In the genomic region with DNA sequence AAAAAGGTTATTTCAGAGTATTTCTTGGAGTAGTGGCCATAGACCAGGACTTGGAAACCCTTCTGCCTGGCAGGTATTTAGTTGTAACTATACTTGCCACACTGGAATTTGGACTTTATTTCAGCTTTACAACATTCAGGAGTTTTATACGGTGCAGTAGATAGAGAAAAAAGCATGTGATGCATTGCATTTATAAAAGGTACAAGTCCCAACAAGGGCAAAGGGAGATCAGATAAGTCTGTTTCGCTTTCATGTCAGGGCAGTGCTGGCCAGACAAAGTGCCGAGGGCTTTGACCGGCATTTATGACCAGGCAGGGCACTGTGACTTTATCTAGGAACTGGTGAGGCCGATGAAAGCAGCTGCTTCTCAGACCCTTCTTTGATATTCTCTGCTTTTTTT, we compare ENCODE assay signal across 18 cellular contexts.
A peak's percentile ranks its signal among the peaks of the same experiment; 100 is the strongest.
DNase-seq lines count a peak whose midpoint lies in the region; ATAC-seq, FAIRE-seq and TF ChIP-seq lines count a peak whose summit lies in the region.
"Had no signal": no experiment of that assay in that cellular context is flagged by ENCODE, and none has a peak within 500 bp of the region (broad histone marks: within the 10 kb centered on the region; RNA-seq: fewer than 3 reads in every experiment).

No MANE protein-coding gene starts in this region.

- H3K9me3 ChIP-seq in K562 (replicated peaks; ENCODE audit: control insufficient read depth, insufficient read depth, low read depth, low read length), result no peaks in the 10 kb centered on the region
- H3K9me3 ChIP-seq in right lobe of liver, result no peaks in the 10 kb centered on the region
- H3K9me3 ChIP-seq in stomach, result no peaks in the 10 kb centered on the region
- H3K9me3 ChIP-seq: BE2C, left ventricle myocardium inferior, neutrophil, upper lobe of left lung had no signal

- H3K27ac ChIP-seq in K562 (ENCODE audit: extremely low read depth, low read depth, low read length), result no peak overlapping the region
- peak overlapping the region; percentile 87 to 93 (median 87) for H3K27ac ChIP-seq in right lobe of liver
- H3K27ac ChIP-seq in stomach, result peak overlapping the region; percentile 5 to 56 (median 40)
- H3K27ac ChIP-seq: left ventricle myocardium inferior, neutrophil, upper lobe of left lung, WERI-Rb-1 had no signal

- DNase-seq in HPDE6-E6E7 (ENCODE audit: extremely low spot score) (peak; percentile 49), K562 (ENCODE audit: extremely low read depth in 1 of 4, low spot score in 3 of 4) (no peak), right lobe of liver (peak; percentile 66 to 86 (median 85)), stomach (peak; percentile 68), mesenteric fat pad (ENCODE audit: low spot score) (no peak), NCI-H2227 treated with DMSO at 0.1 percent for 48 hours (lab: John Stamatoyannopoulos, UW) (no peak), globus pallidus (ENCODE audit: low spot score) (no peak)
- DNase-seq: Karpas-422; left ventricle myocardium inferior; NCI-H1694 treated with DMSO at 0.1 percent for 48 hours; SHP77 treated with DMSO at 0.1 percent for 48 hours; stimulated activated CD4-positive, alpha-beta T cell treated with anti-CD3 and anti-CD28 coated beads, Interleukin-15, amount 100 ng/mL, for 24 hours; upper lobe of left lung; WERI-Rb-1 had no signal

- 11% methylated on average over 5 of the region's 5 CpGs for WGBS in K562 (ENCODE audit: insufficient coverage, low coverage, missing lambda C conversion rate)
- 28% methylated on average over 5 of the region's 5 CpGs for WGBS in right lobe of liver (ENCODE audit: insufficient coverage, low coverage, low lambda C conversion rate, missing lambda C conversion rate)
- WGBS in stomach, 5 donors, result 28 to 60% (median 39%) methylated on average over 5 of the region's 5 CpGs

- H3K4me1 ChIP-seq in K562 (replicated peaks in 1 of 2; ENCODE audit: control insufficient read depth in 2 of 2, insufficient read depth in 2 of 2, low read length in 2 of 2), result peaks cover 0 to 8% of the 10 kb centered on the region in 2 experiments; a peak in 4 of 5 replicates
- peaks cover 0 to 42% (median 12%) of the 10 kb centered on the region in 4 donors for H3K4me1 ChIP-seq in right lobe of liver
- peaks cover 0 to 19% (median 16%) of the 10 kb centered on the region in 4 donors for H3K4me1 ChIP-seq in stomach
- H3K4me1 ChIP-seq: left ventricle myocardium inferior had no signal

- H3K79me2 ChIP-seq in K562 (ENCODE audit: control insufficient read depth, insufficient read depth, low read length), result no peaks in the 10 kb centered on the region

- no peaks in the 10 kb centered on the region for H3K9me1 ChIP-seq in K562 (ENCODE audit: control insufficient read depth, insufficient read depth, low read length)

- no peak for TF ChIP-seq EP300 in K562 (IDR thresholded peaks at IDR 0.05; ENCODE audit: low read length)
- no peak for TF ChIP-seq EP300 in stomach (IDR thresholded peaks at IDR 0.05)

- intact Hi-C loops in K562 (cut with micrococcal nuclease), result loop anchor here (5.0 kb wide), 1 partner anchor 107 kb away; no protein-coding TSS in a partner anchor
- intact Hi-C loops in right lobe of liver (cut with DNase I), result loop anchor here in 1 of 2 donors (10.0 kb wide), 1 partner anchor 110 kb away; no protein-coding TSS in a partner anchor
- intact Hi-C loops in stomach (cut with DNase I; ENCODE audit: low total_unique reads), result no loop called here

- H4K20me1 ChIP-seq in K562 (replicated peaks; ENCODE audit: control insufficient read depth, insufficient read depth, low read length), result no peaks in the 10 kb centered on the region

- ATAC-seq in K562 (0 out of 3 replicates have a peak, but pooled peaks have one; percentile 29), right lobe of liver (peak; percentile 80 to 90 (median 82)), HG03439 (IDR thresholded peaks at IDR 0.05; ENCODE audit: unreplicated experiment) (no peak)

- H3K9ac ChIP-seq in K562 (ENCODE audit: insufficient read depth in 1 of 2, low read depth in 2 of 2, low read length in 2 of 2), result no peak overlapping the region

- in situ Hi-C loops in K562 (cut with MboI), result loop anchor here (10.0 kb wide), 1 partner anchor 260 kb away; no protein-coding TSS in a partner anchor

- peak; percentile 68 for FAIRE-seq in K562 (lab: Jason Lieb, UNC)
- FAIRE-seq: endometrium had no signal

- H3K4me3 ChIP-seq in K562 (no peak overlapping the region), right lobe of liver (peak overlapping the region in 1 of 3 donors; percentile 4), stomach (no peak overlapping the region)
- H3K4me3 ChIP-seq: left ventricle myocardium inferior, upper lobe of left lung had no signal

- no TSS peak for BruUV-seq in K562 (replicated peaks; lab: Mats Ljungman, UMichigan)

- CTCF ChIA-PET in K562 (lab: Yijun Ruan, JAX; ENCODE audit: low intra/inter-chr PET ratio), result no interaction called here

- TF ChIP-seq RAD21 in K562 (CRISPR knock-in tag; conservative IDR thresholded peaks at IDR 0.05 in 1 of 2, IDR thresholded peaks at IDR 0.05 in 1 of 2), result no peak

- TF ChIP-seq POLR2A in K562 (conservative IDR thresholded peaks at IDR 0.05) (no peak), right lobe of liver (IDR thresholded peaks at IDR 0.05) (peak; percentile 33), stomach (IDR thresholded peaks at IDR 0.05) (no peak)

- POLR2A ChIA-PET in K562 (lab: Yijun Ruan, JAX), result no interaction called here

- peaks cover 0 to 14% of the 10 kb centered on the region in 2 experiments; a peak in 1 of 5 replicates for H3K27me3 ChIP-seq in K562 (ENCODE audit: control insufficient read depth in 2 of 2, insufficient read depth in 2 of 2, low read length in 2 of 2)
- no peaks in the 10 kb centered on the region for H3K27me3 ChIP-seq in right lobe of liver
- no peaks in the 10 kb centered on the region for H3K27me3 ChIP-seq in stomach
- H3K27me3 ChIP-seq: BE2C, neutrophil, upper lobe of left lung had no signal

- H2AFZ ChIP-seq in K562 (ENCODE audit: low read depth, low read length), result no peak overlapping the region

- H3K36me3 ChIP-seq in K562 (ENCODE audit: control insufficient read depth, insufficient read depth, low read length), result no peaks in the 10 kb centered on the region
- no peaks in the 10 kb centered on the region for H3K36me3 ChIP-seq in right lobe of liver
- H3K36me3 ChIP-seq in stomach, result no peaks in the 10 kb centered on the region
- H3K36me3 ChIP-seq: left ventricle myocardium inferior, neutrophil, upper lobe of left lung, WERI-Rb-1 had no signal

- H3K4me2 ChIP-seq in K562 (ENCODE audit: insufficient read depth, low read length), result no peak overlapping the region

- TF ChIP-seq CTCF in K562 (IDR thresholded peaks at IDR 0.05 in 2 of 3, conservative IDR thresholded peaks at IDR 0.05 in 1 of 3; ENCODE audit: insufficient read depth in 2 of 3, low read depth in 1 of 3, low read length in 3 of 3), result no peak
- TF ChIP-seq CTCF in right lobe of liver (IDR thresholded peaks at IDR 0.05), result no peak
- TF ChIP-seq CTCF in stomach (IDR thresholded peaks at IDR 0.05), result no peak

TF ChIP-seq in K562, 482 proteins besides CTCF, POLR2A, EP300 and RAD21:
- TF ChIP-seq GATAD2B (IDR thresholded peaks at IDR 0.05; ENCODE audit: borderline replicate concordance) (no peak), BCOR (IDR thresholded peaks at IDR 0.05) (no peak), ARID1B (IDR thresholded peaks at IDR 0.05) (no peak), NCOA2 (IDR thresholded peaks at IDR 0.05; ENCODE audit: partially characterized antibody in 2 of 2) (no peak), PRMT5 (CRISPR knock-in tag; IDR thresholded peaks at IDR 0.05) (no peak), ZNF75A (CRISPR knock-in tag; IDR thresholded peaks at IDR 0.05) (no peak), NELFE (IDR thresholded peaks at IDR 0.05; ENCODE audit: insufficient read depth, insufficient read length) (no peak), KAT8 (IDR thresholded peaks at IDR 0.05; ENCODE audit: low read depth) (no peak), ZNF134 (CRISPR knock-in tag; conservative IDR thresholded peaks at IDR 0.05) (no peak), HNRNPLL (IDR thresholded peaks at IDR 0.05; ENCODE audit: low read depth, low read length, poor library complexity, severe bottlenecking) (no peak), ZNF263 (CRISPR knock-in tag; IDR thresholded peaks at IDR 0.05; ENCODE audit: borderline replicate concordance) (no peak), TBL1XR1 (IDR thresholded peaks at IDR 0.05; ENCODE audit: low read length in 2 of 2) (no peak), FOS (IDR thresholded peaks at IDR 0.05; ENCODE audit: extremely low read depth, insufficient read length) (no peak), PHF21A (IDR thresholded peaks at IDR 0.05; ENCODE audit: borderline replicate concordance, low read depth) (no peak), MTA2 (IDR thresholded peaks at IDR 0.05; ENCODE audit: low read depth) (no peak)
- TF ChIP-seq, protein P1, sequence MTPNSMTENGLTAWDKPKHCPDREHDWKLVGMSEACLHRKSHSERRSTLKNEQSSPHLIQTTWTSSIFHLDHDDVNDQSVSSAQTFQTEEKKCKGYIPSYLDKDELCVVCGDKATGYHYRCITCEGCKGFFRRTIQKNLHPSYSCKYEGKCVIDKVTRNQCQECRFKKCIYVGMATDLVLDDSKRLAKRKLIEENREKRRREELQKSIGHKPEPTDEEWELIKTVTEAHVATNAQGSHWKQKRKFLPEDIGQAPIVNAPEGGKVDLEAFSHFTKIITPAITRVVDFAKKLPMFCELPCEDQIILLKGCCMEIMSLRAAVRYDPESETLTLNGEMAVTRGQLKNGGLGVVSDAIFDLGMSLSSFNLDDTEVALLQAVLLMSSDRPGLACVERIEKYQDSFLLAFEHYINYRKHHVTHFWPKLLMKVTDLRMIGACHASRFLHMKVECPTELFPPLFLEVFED (CRISPR knock-in tag; conservative IDR thresholded peaks at IDR 0.05), result no peak

Comparison
In these comparisons a context has a peak if more than half of its experiments do, and no peak if none do; other contexts are left out.
1. DNase-seq: peak in HPDE6-E6E7 (single experiment), right lobe of liver (3 of 3) and stomach (single experiment); none in K562 (0 of 4), mesenteric fat pad (single experiment), NCI-H2227 treated with DMSO at 0.1 percent for 48 hours (single experiment) and globus pallidus (single experiment).